ENCODE assay signal across 8 cellular contexts in genomic region chr3:184811999-184812844, GRCh38. TPM values are rescaled to one million over a fixed set of nuclear protein-coding genes. Genes with fewer than 3 reads are reported as not detected.
DNase-seq lines count a peak whose midpoint lies in the region; ATAC-seq and TF ChIP-seq lines count a peak whose summit lies in the region.

TSS of gene VPS8 (plus strand) at chr3:184812166. CDS start at chr3:184824633, 12,467 bp downstream.

- intact Hi-C loops in CD4-positive, alpha-beta T cell (cut with DNase I, micrococcal nuclease) = loop anchor here in 1 of 2 experiments (5.0 to 10.0 kb wide), 4 partner anchors 625 to 1717 kb away; partner anchors contain the start of genes ABCF3, MCCC1, PARL and SENP2
- intact Hi-C loops in lower leg skin (cut with DNase I; ENCODE audit: low total_unique reads) = no loop called here

- CTCF ChIA-PET in CD4-positive, alpha-beta T cell (lab: Charles Lee) = interaction anchor here (1.3 to 2.5 kb wide), 2 partner anchors 11 kb away, joined by 3 to 7 read pairs; no protein-coding TSS in a partner anchor

- H3K36me3 Mint-ChIP-seq in CD4-positive, alpha-beta T cell (ENCODE audit: low read depth) = peaks cover 30% of the 10 kb centered on the region

- peak; percentile 64 for TF ChIP-seq CTCF in CD4-positive, alpha-beta T cell (IDR thresholded peaks at IDR 0.05)
- no peak for TF ChIP-seq CTCF in lower leg skin (IDR thresholded peaks at IDR 0.05)

- 0 to 1% methylated on average over 52 to 57 of the region's 62 CpGs for WGBS in lower leg skin, 2 donors

- no peaks in the 10 kb centered on the region for H3K9me3 Mint-ChIP-seq in CD4-positive, alpha-beta T cell

- DNase-seq in CD4-positive, alpha-beta T cell = peak; percentile 91 to 97 (median 95)
- DNase-seq in NCI-H774 (lab: John Stamatoyannopoulos, UW) = peak; percentile 99
- DNase-seq in activated CD4-positive, alpha-beta T cell treated with anti-CD3 and anti-CD28 coated beads, Interleukin-2, amount 50 U/mL, for 48 hours = peak; percentile 96 to 97
- DNase-seq in lower leg skin (ENCODE audit: low spot score in 2 of 2) = peak; percentile 95 to 99
- DNase-seq in stimulated activated CD4-positive, alpha-beta T cell treated with anti-CD3 and anti-CD28 coated beads, Interleukin-4, amount 100 ng/mL, for 48 hours (ENCODE audit: low read depth in 2 of 2) = peak; percentile 92 to 96

- H3K4me3 Mint-ChIP-seq in CD4-positive, alpha-beta T cell = peak within 1 kb of the TSS; percentile 95

- peak within 1 kb of the TSS; percentile 69 to 95 for H3K9ac ChIP-seq in duodenal mucosa (ENCODE audit: low read depth in 1 of 2, low read length in 2 of 2)

- H3K27ac Mint-ChIP-seq in CD4-positive, alpha-beta T cell = peak within 1 kb of the TSS; percentile 90

- peak within 1 kb of the TSS; percentile 86 for H3K27ac ChIP-seq in CD4-positive, alpha-beta T cell (ENCODE audit: low read depth, low read length)
- peak within 1 kb of the TSS; percentile 76 for H3K27ac ChIP-seq in duodenal mucosa (ENCODE audit: low read depth, low read length)

- no peaks in the 10 kb centered on the region for H3K27me3 Mint-ChIP-seq in CD4-positive, alpha-beta T cell

- peak; percentile 85 for ATAC-seq in CD4-positive, alpha-beta T cell (ENCODE audit: poor library complexity)
- ATAC-seq in GM19397 (IDR thresholded peaks at IDR 0.05; ENCODE audit: unreplicated experiment) (peak; percentile 93), HG03571 (IDR thresholded peaks at IDR 0.05; ENCODE audit: unreplicated experiment) (peak; percentile 94)

- H3K27me3 ChIP-seq in CD4-positive, alpha-beta T cell (ENCODE audit: control insufficient read depth, insufficient read depth, low read length) = no peaks in the 10 kb centered on the region
- no peaks in the 10 kb centered on the region for H3K27me3 ChIP-seq in duodenal mucosa (ENCODE audit: control insufficient read depth in 1 of 2, insufficient read depth in 2 of 2, low read length in 2 of 2)

- no peaks in the 10 kb centered on the region for H3K9me3 ChIP-seq in CD4-positive, alpha-beta T cell (ENCODE audit: control insufficient read depth, low read length)
- H3K9me3 ChIP-seq in duodenal mucosa (ENCODE audit: control insufficient read depth in 1 of 2, low read length in 2 of 2) = no peaks in the 10 kb centered on the region

- TF ChIP-seq POLR2A in lower leg skin (IDR thresholded peaks at IDR 0.05) = no peak

- POLR2A ChIA-PET in CD4-positive, alpha-beta T cell (lab: Charles Lee) = interaction anchor here (1.0 to 1.2 kb wide), 5 partner anchors 26 to 1177 kb away, joined by 3 to 4 read pairs (median 3); partner anchors contain the start of genes KLHL24 and MAGEF1

- H3K4me1 Mint-ChIP-seq in CD4-positive, alpha-beta T cell (ENCODE audit: low read depth) = peaks cover 60% of the 10 kb centered on the region

- H3K4me1 ChIP-seq in duodenal mucosa (ENCODE audit: control insufficient read depth in 1 of 2, insufficient read depth in 2 of 2, low read length in 2 of 2) = peaks cover 9 to 12% of the 10 kb centered on the region in 2 donors

- peaks cover 6% of the 10 kb centered on the region in 2 donors for H3K36me3 ChIP-seq in duodenal mucosa (ENCODE audit: control insufficient read depth in 1 of 2, insufficient read depth in 2 of 2, low read length in 2 of 2)

- peak within 1 kb of the TSS; percentile 87 to 98 for H3K4me3 ChIP-seq in duodenal mucosa (ENCODE audit: low read depth in 1 of 2, low read length in 2 of 2)
- H3K4me3 ChIP-seq in lower leg skin (ENCODE audit: low read depth, poor library complexity, severe bottlenecking) = peak within 1 kb of the TSS; percentile 71

RNA-seq across cellular contexts. Expression of gene VPS8, which starts in this region (rescaled TPM):
- total RNA-seq in CD4-positive, alpha-beta T cell = 10 to 100 TPM; 56.8 to 61.2 TPM
- total RNA-seq in lower leg skin = 10 to 100 TPM; 31.4 to 67.7 (median 55.1) TPM

Comparison
In these comparisons a context has a peak if more than half of its experiments do, and no peak if none do; other contexts are left out.
1. Peak in every context shown above with its lines: DNase-seq, ATAC-seq, H3K4me3 ChIP-seq and H3K27ac ChIP-seq.